ENCODE assay signal across 8 cellular contexts in the genomic region with DNA sequence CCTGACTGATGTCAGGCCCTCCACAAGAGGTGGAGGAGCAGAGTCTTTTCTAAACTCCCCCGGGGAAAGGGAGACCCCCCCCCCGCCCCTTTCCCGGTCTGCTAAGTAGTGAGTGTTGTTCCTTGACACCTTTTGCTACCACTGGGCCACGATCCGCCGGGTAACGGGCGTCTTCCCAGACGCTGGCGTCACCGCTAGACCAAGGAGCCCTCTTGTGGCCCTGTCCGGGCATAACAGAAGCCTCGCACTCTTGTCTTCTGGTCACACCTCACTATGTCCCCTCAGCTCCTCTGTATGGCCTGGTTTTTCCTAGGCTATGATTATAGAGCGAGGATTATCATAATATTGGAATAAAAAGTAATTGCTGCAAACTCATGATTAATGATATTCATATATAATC. TPM values are rescaled to one million over a fixed set of nuclear protein-coding genes. Genes with fewer than 3 reads are reported as not detected.
DNase-seq lines count a peak whose midpoint lies in the region; ATAC-seq and TF ChIP-seq lines count a peak whose summit lies in the region.
"Not testable (repeated sequence)": the region's sequence is repeated elsewhere in the genome, so short reads cannot be mapped to it uniquely, and the experiment has no call there.

No MANE protein-coding gene starts in this region.

- H3K9me3 Mint-ChIP-seq in activated naive CD8-positive, alpha-beta T cell treated with anti-CD3 and anti-CD28 coated beads, Interleukin-2, amount 50 U/mL, for 24 hours; mesothelial cell of epicardium: not testable (repeated sequence)

- peak overlapping the region; percentile 22 for H3K27ac Mint-ChIP-seq in activated naive CD8-positive, alpha-beta T cell treated with anti-CD3 and anti-CD28 coated beads, Interleukin-2, amount 50 U/mL, for 24 hours
- H3K27ac Mint-ChIP-seq in mesothelial cell of epicardium: not testable (repeated sequence)

- DNase-seq in AG04449 (ENCODE audit: low read depth, low spot score); GM13976 (ENCODE audit: low spot score): not testable (repeated sequence)
- peak; percentile 16 to 44 for DNase-seq in NCI-H524 (lab: John Stamatoyannopoulos, UW)
- DNase-seq in activated naive CD8-positive, alpha-beta T cell treated with anti-CD3 and anti-CD28 coated beads, Interleukin-2, amount 50 U/mL, for 24 hours: peak; percentile 75
- DNase-seq in fibroblast of pulmonary artery (ENCODE audit: low read depth): peak; percentile 53
- DNase-seq in mesothelial cell of epicardium (ENCODE audit: low spot score in 2 of 2, unreplicated experiment in 2 of 2): peak in 1 of 2 experiments; percentile 70
- peak; percentile 66 to 67 for DNase-seq in stimulated activated CD4-positive, alpha-beta T cell treated with anti-CD3 and anti-CD28 coated beads, Interleukin-2, amount 100 ng/mL, for 48 hours

- not testable (repeated sequence) for H3K27me3 Mint-ChIP-seq in activated naive CD8-positive, alpha-beta T cell treated with anti-CD3 and anti-CD28 coated beads, Interleukin-2, amount 50 U/mL, for 24 hours; mesothelial cell of epicardium (ENCODE audit: low read depth)

- in situ Hi-C loops in GM13976 (cut with MboI; ENCODE audit: low sequenced_read_pairs, unreplicated experiment): not testable (repeated sequence)

- CTCF ChIA-PET in AG04449 (lab: Yijun Ruan, JAX): not testable (repeated sequence)

- peak; percentile 74 for TF ChIP-seq CTCF in AG04449 (IDR thresholded peaks at IDR 0.05; ENCODE audit: insufficient read depth, low read length, missing control alignments)
- peak; percentile 64 for TF ChIP-seq CTCF in GM13976 (IDR thresholded peaks at IDR 0.05; ENCODE audit: borderline replicate concordance, control extremely low read depth, extremely low read depth, insufficient read depth, missing control alignments)
- peak; percentile 68 for TF ChIP-seq CTCF in WI38 (IDR thresholded peaks at IDR 0.05; ENCODE audit: low read depth, low read length)
- peak; percentile 61 for TF ChIP-seq CTCF in fibroblast of pulmonary artery (IDR thresholded peaks at IDR 0.05; ENCODE audit: low read length, missing control alignments)
- not testable (repeated sequence) for TF ChIP-seq CTCF in mesothelial cell of epicardium (IDR thresholded peaks at IDR 0.05; ENCODE audit: unreplicated experiment)

- not testable (repeated sequence) for H3K4me3 ChIP-seq in AG04449 (ENCODE audit: low read depth, low read length); WI38 (ENCODE audit: low read depth, low read length); fibroblast of pulmonary artery (replicated peaks; ENCODE audit: low read depth, low read length)

- H3K4me1 Mint-ChIP-seq in activated naive CD8-positive, alpha-beta T cell treated with anti-CD3 and anti-CD28 coated beads, Interleukin-2, amount 50 U/mL, for 24 hours: peaks cover 45% of the 10 kb centered on the region
- H3K4me1 Mint-ChIP-seq in mesothelial cell of epicardium: peaks cover 34% of the 10 kb centered on the region

- not testable (repeated sequence) for ATAC-seq in activated naive CD8-positive, alpha-beta T cell treated with anti-CD3 and anti-CD28 coated beads, Interleukin-2, amount 50 U/mL, for 24 hours

- POLR2A ChIA-PET in AG04449 (lab: Yijun Ruan, JAX): not testable (repeated sequence)

- H3K4me3 Mint-ChIP-seq in activated naive CD8-positive, alpha-beta T cell treated with anti-CD3 and anti-CD28 coated beads, Interleukin-2, amount 50 U/mL, for 24 hours: peak overlapping the region; percentile 57
- peak overlapping the region; percentile 42 for H3K4me3 Mint-ChIP-seq in mesothelial cell of epicardium

- H3K36me3 Mint-ChIP-seq in activated naive CD8-positive, alpha-beta T cell treated with anti-CD3 and anti-CD28 coated beads, Interleukin-2, amount 50 U/mL, for 24 hours (ENCODE audit: low read depth): peaks cover 23% of the 10 kb centered on the region
- H3K36me3 Mint-ChIP-seq in mesothelial cell of epicardium: peaks cover 11% of the 10 kb centered on the region

RNA-seq across cellular contexts. Expression of gene KCTD5, which starts 12.3 kb away (rescaled TPM):
- total RNA-seq in mesothelial cell of epicardium: 21.0 to 24.1 TPM (median 23.5 TPM) in 3 replicates

RNA-seq across cellular contexts. Expression of gene PRSS27, which starts 50.0 kb away (rescaled TPM):
- total RNA-seq in mesothelial cell of epicardium: 7.5 to 7.7 TPM (median 7.6 TPM) in 3 replicates
